8 cellular contexts compared by ENCODE assay signal in the genomic region with DNA sequence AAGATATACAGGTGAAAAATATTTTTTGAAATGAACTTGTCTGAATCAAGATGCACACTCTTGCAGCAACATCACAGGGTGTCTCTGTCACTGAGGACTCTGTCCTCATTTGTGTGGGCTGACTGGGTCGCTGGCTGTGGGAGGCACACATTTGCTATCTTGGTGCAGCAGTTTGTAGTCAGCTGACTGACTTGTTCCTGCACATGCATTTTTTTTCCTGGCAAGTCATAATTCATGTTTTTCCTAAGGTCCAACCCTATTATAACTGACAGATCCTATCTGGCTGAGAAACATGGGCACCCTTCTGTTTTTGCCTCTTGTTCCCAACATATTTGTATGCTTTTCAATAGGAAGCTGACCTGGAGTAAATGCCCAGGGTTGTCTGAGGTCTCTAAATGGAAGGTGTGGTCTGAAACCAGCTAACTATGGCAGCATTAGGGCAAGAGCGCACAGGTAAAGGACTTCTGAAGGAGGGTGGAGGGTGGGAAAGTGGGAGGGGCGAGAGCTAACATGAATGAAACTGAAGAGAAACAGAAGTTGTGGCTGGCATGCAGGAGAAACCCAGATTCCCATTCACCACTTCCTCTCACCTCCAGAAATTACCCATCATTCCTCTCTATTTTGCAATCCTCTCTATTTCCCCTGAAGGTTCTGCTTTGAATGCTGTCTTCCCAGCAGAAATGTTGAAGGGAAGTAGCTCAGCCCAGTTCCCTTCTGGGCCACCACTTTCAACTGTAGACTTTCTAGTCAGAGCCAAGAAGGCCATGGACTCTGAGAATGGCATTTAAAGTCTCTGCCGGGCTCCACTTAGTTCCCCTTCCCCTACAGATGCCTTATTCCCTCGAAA.
DNase-seq lines count a peak whose midpoint lies in the region; ATAC-seq and TF ChIP-seq lines count a peak whose summit lies in the region.

No MANE protein-coding gene starts in this region.

- H3K36me3 ChIP-seq in ES-I3 (ENCODE audit: insufficient read depth, low read length) (no peaks in the 10 kb centered on the region), endodermal cell (ENCODE audit: control insufficient read depth, insufficient read depth, low read length) (no peaks in the 10 kb centered on the region), prostate gland (no peaks in the 10 kb centered on the region)

- H3K27ac ChIP-seq in endodermal cell (ENCODE audit: low read depth, low read length), result peak overlapping the region; percentile 34
- H3K27ac ChIP-seq in prostate gland, result no peak overlapping the region

- H3K9me3 ChIP-seq in ES-I3 (ENCODE audit: control insufficient read depth, insufficient read depth, low read length), result no peaks in the 10 kb centered on the region
- no peaks in the 10 kb centered on the region for H3K9me3 ChIP-seq in endodermal cell (ENCODE audit: control insufficient read depth, low read length)
- no peaks in the 10 kb centered on the region for H3K9me3 ChIP-seq in prostate gland

- H3K4me3 ChIP-seq in endodermal cell (ENCODE audit: low read length) (no peak overlapping the region), prostate gland (no peak overlapping the region)

- 68 to 71% methylated on average over 4 to 5 of the region's 5 CpGs for whole genome bisulfite sequencing in endodermal cell (ENCODE audit: insufficient coverage in 1 of 2, insufficient read length in 1 of 2), 2 experiments
- 60% methylated on average over 5 of the region's 5 CpGs for WGBS in prostate gland

- intact Hi-C loops in prostate gland (cut with DNase I), result loop anchor here (5.0 kb wide), 1 partner anchor 36 kb away; no protein-coding TSS in a partner anchor

- no peaks in the 10 kb centered on the region for H3K9me3 Mint-ChIP-seq in endodermal cell

- H3K9ac ChIP-seq in ES-I3 (ENCODE audit: low read depth, low read length), result peak overlapping the region; percentile 6; the same call in 1 of the 2 replicates
- peak overlapping the region; percentile 11 for H3K9ac ChIP-seq in endodermal cell (ENCODE audit: extremely low read depth, low read length, poor library complexity, severe bottlenecking)

- H3K36me3 Mint-ChIP-seq in endodermal cell (ENCODE audit: low read depth), result no peaks in the 10 kb centered on the region

- ATAC-seq in GM19452 (IDR thresholded peaks at IDR 0.05; ENCODE audit: unreplicated experiment), result no peak
- ATAC-seq in GM18861 (IDR thresholded peaks at IDR 0.05; ENCODE audit: unreplicated experiment), result no peak

- H3K4me1 ChIP-seq in ES-I3 (ENCODE audit: insufficient read depth, low read length) (peaks cover 38% of the 10 kb centered on the region), endodermal cell (ENCODE audit: control insufficient read depth, insufficient read depth, low read length) (no peaks in the 10 kb centered on the region), prostate gland (replicated peaks) (no peaks in the 10 kb centered on the region)

- peak overlapping the region; percentile 76 for H3K27ac Mint-ChIP-seq in endodermal cell

- DNase-seq in OCI-M2 (lab: John Stamatoyannopoulos, UW; ENCODE audit: unreplicated experiment) (peak; percentile 33), endodermal cell (no peak), occipital lobe (lab: John Stamatoyannopoulos, UW) (peak; percentile 34), superior temporal gyrus (ENCODE audit: extremely low spot score) (no peak), prostate gland (ENCODE audit: low spot score) (no peak)

- no peak for TF ChIP-seq CTCF in endodermal cell (conservative IDR thresholded peaks at IDR 0.05)
- no peak for TF ChIP-seq CTCF in prostate gland (IDR thresholded peaks at IDR 0.05)

- no peak overlapping the region for H3K4me3 Mint-ChIP-seq in endodermal cell

- no peaks in the 10 kb centered on the region for H3K27me3 ChIP-seq in endodermal cell (ENCODE audit: control insufficient read depth, insufficient read depth, low read length, poor library complexity, severe bottlenecking)
- H3K27me3 ChIP-seq in prostate gland (replicated peaks; ENCODE audit: insufficient read depth), result no peaks in the 10 kb centered on the region

- no peak for TF ChIP-seq POLR2A in prostate gland (IDR thresholded peaks at IDR 0.05)

- peaks cover 38% of the 10 kb centered on the region for H3K4me1 Mint-ChIP-seq in endodermal cell

- no peaks in the 10 kb centered on the region for H3K27me3 Mint-ChIP-seq in endodermal cell (ENCODE audit: insufficient read depth)

Comparison
In these comparisons a context has a peak if more than half of its experiments do, and no peak if none do; other contexts are left out.
1. DNase-seq: peak in OCI-M2 (single experiment) and occipital lobe (single experiment); none in endodermal cell (single experiment), superior temporal gyrus (single experiment) and prostate gland (single experiment).